Comparison of ENCODE assay signal across 8 cellular contexts in the genomic region with DNA sequence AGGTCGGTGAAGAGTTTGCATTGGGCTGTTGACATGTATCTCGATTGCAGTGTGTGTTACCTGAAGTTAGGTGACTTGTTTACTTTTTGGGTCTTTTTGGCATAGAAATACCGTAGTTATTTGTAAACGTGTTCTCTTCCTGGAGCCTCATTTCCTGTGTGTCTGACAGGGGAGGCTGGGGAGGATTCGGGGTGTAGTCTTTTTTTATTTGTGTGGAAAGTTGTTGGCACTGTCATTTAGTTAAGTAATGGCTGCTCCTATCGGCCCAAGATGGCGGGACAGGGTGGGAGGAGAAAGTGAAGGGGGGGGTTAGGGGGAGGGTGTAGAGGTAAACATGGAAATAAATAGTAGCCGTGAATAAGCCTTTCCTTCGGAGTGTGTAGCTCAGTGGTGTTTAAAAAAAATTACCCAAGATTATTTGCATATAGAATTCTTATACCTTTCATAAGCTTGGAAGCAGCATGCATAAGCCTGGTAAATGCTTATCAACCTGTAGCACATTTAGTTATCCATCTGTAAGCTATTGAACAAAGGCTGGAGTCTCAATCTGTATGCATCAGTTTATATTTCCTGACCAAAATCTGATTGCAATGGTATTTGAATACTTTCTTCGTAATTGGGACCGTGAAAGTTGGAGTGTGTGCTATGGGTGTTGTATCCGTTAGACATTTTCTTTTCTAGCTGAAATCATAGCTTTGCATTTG. TPM values are rescaled to one million over a fixed set of nuclear protein-coding genes. Genes with fewer than 3 reads are reported as not detected.
DNase-seq lines count a peak whose midpoint lies in the region; ATAC-seq lines count a peak whose summit lies in the region.

No MANE protein-coding gene starts in this region.

- H3K27ac ChIP-seq in neuronal stem cell (replicated peaks; ENCODE audit: low read length) = no peak overlapping the region

- no peak overlapping the region for H2BK15ac ChIP-seq in neuronal stem cell (ENCODE audit: low read length)

- no peak overlapping the region for H4K8ac ChIP-seq in neuronal stem cell (ENCODE audit: low read depth, low read length)

- H2AFZ ChIP-seq in neuronal stem cell (ENCODE audit: low read length) = peak overlapping the region; percentile 84

- DNase-seq in activated gamma-delta T cell treated with Interleukin-2 at 50 U/mL for 16 hours (peak; percentile 28), activated gamma-delta T cell (lab: John Stamatoyannopoulos, UW) (no peak), NCI-H526 treated with DMSO at 0.1 percent for 48 hours (lab: John Stamatoyannopoulos, UW) (peak; percentile 19), fibroblast of peridontal ligament (ENCODE audit: extremely low read depth) (peak; percentile 34), neuronal stem cell (ENCODE audit: low spot score) (no peak), ureter (ENCODE audit: low spot score) (no peak)
- peak; percentile 63 to 64 for DNase-seq in activated T-cell treated with anti-CD3 and anti-CD28 coated beads, Interleukin-2, amount 50 U/mL, for 48 hours

- H3K9me3 ChIP-seq in neuronal stem cell (replicated peaks in 1 of 2; ENCODE audit: control insufficient read depth in 2 of 2, insufficient read depth in 1 of 2, low read depth in 1 of 2, low read length in 2 of 2) = no peaks in the 10 kb centered on the region

- H3K4ac ChIP-seq in neuronal stem cell (ENCODE audit: low read length) = no peak overlapping the region

- H3K79me1 ChIP-seq in neuronal stem cell (ENCODE audit: low read depth, low read length) = peaks cover 2% of the 10 kb centered on the region

- no peaks in the 10 kb centered on the region for H3K36me3 ChIP-seq in neuronal stem cell (replicated peaks in 1 of 2; ENCODE audit: control insufficient read depth in 2 of 2, insufficient read depth in 2 of 2, low read length in 2 of 2)

- no peak overlapping the region for H3K9ac ChIP-seq in neuronal stem cell (ENCODE audit: low read depth, low read length, poor library complexity)

- no peak overlapping the region for H3K14ac ChIP-seq in neuronal stem cell (ENCODE audit: low read length)

- peak overlapping the region; percentile 79 to 93 for H3K4me3 ChIP-seq in neuronal stem cell (ENCODE audit: low read length in 2 of 2)

- no peak overlapping the region for H3K18ac ChIP-seq in neuronal stem cell (ENCODE audit: low read length)

- H3K27me3 ChIP-seq in neuronal stem cell (ENCODE audit: control insufficient read depth in 3 of 3, insufficient read depth in 3 of 3, low read depth in 1 of 3, low read length in 3 of 3) = no peaks in the 10 kb centered on the region

- H2BK12ac ChIP-seq in neuronal stem cell (ENCODE audit: low read length) = no peak overlapping the region

- H2AK5ac ChIP-seq in neuronal stem cell (ENCODE audit: low read depth, low read length) = no peak overlapping the region

- H3K23ac ChIP-seq in neuronal stem cell (ENCODE audit: low read depth, low read length, poor library complexity) = no peak overlapping the region

- no CpG with 5 or more reads among the region's 12 CpGs for WGBS in neuronal stem cell (ENCODE audit: extremely low coverage in 2 of 2, insufficient read length in 2 of 2, insufficient replicate concordance in 1 of 2), 2 donors

- H2BK120ac ChIP-seq in neuronal stem cell (ENCODE audit: low read depth, low read length) = no peak overlapping the region

- ATAC-seq in HG03196 (IDR thresholded peaks at IDR 0.05; ENCODE audit: unreplicated experiment) = no peak

- no peak overlapping the region for H2BK5ac ChIP-seq in neuronal stem cell (ENCODE audit: low read length)

- no peaks in the 10 kb centered on the region for H3K4me1 ChIP-seq in neuronal stem cell (ENCODE audit: control insufficient read depth in 2 of 2, insufficient read depth in 1 of 2, low read depth in 1 of 2, low read length in 2 of 2)

- H4K91ac ChIP-seq in neuronal stem cell (ENCODE audit: low read depth, low read length, poor library complexity) = no peak overlapping the region

- peak overlapping the region; percentile 60 for H3K4me2 ChIP-seq in neuronal stem cell (ENCODE audit: insufficient read depth, low read length, poor library complexity, severe bottlenecking)

RNA-seq across cellular contexts. Expression of a gene that starts 1.6 kb away (rescaled TPM):
- 23.6 TPM for polyA plus RNA-seq in neuronal stem cell (2013, experiment 1 of 2)
- 22.9 TPM for polyA plus RNA-seq in neuronal stem cell (2013, experiment 2 of 2)
- 86.0 TPM for total RNA-seq in ureter

RNA-seq across cellular contexts. Expression of a gene that starts 30.8 kb away (rescaled TPM):
- not detected for polyA plus RNA-seq in neuronal stem cell (2013, experiment 1 of 2)
- polyA plus RNA-seq in neuronal stem cell (2013, experiment 2 of 2) = not detected
- total RNA-seq in ureter = not detected

Comparison
In these comparisons a context has a peak if more than half of its experiments do, and no peak if none do; other contexts are left out.
1. DNase-seq: peak in activated gamma-delta T cell treated with Interleukin-2 at 50 U/mL for 16 hours (single experiment), NCI-H526 treated with DMSO at 0.1 percent for 48 hours (single experiment), activated T-cell treated with anti-CD3 and anti-CD28 coated beads, Interleukin-2, amount 50 U/mL, for 48 hours (2 of 2) and fibroblast of peridontal ligament (single experiment); none in activated gamma-delta T cell (single experiment), neuronal stem cell (single experiment) and ureter (single experiment).